8 cellular contexts compared by ENCODE assay signal in genomic region chr14:64636208-64636979, GRCh38.
DNase-seq lines count a peak whose midpoint lies in the region; ATAC-seq and TF ChIP-seq lines count a peak whose summit lies in the region.

No MANE protein-coding gene starts in this region.

- no peaks in the 10 kb centered on the region for H3K4me1 ChIP-seq in lung (ENCODE audit: control insufficient read depth in 2 of 2, insufficient read depth in 2 of 2, low read length in 2 of 2)

- no peaks in the 10 kb centered on the region for H3K9me3 ChIP-seq in lung (ENCODE audit: control insufficient read depth in 2 of 2, insufficient read depth in 1 of 2, low read length in 1 of 2)

- peak; percentile 89 for TF ChIP-seq CTCF in GM06990 (IDR thresholded peaks at IDR 0.05; ENCODE audit: insufficient read depth, low read length, poor library complexity, severe bottlenecking)
- peak; percentile 56 for TF ChIP-seq CTCF in lung (IDR thresholded peaks at IDR 0.05; ENCODE audit: control extremely low read depth, extremely low read depth)

- H3K27ac ChIP-seq in lung (ENCODE audit: low read depth in 1 of 2, low read length in 1 of 2) = no peak overlapping the region

- ATAC-seq in HG03108 (IDR thresholded peaks at IDR 0.05; ENCODE audit: unreplicated experiment) (peak; percentile 52), lung (ENCODE audit: insufficient read depth, low FRiP score) (peak; percentile 84), HG03571 (IDR thresholded peaks at IDR 0.05; ENCODE audit: unreplicated experiment) (no peak)

- DNase-seq in GM06990 (ENCODE audit: extremely low read depth, insufficient read length) = peak; percentile 33
- peak; percentile 61 for DNase-seq in NCI-H748 (lab: John Stamatoyannopoulos, UW; ENCODE audit: unreplicated experiment)
- peak; percentile 74 to 82 for DNase-seq in activated CD4-positive, alpha-beta T cell treated with anti-CD3 and anti-CD28 coated beads, Interleukin-2, amount 50 U/mL, for 48 hours
- peak; percentile 82 for DNase-seq in ecto neural progenitor cell (ENCODE audit: low spot score)
- DNase-seq in lung (ENCODE audit: low spot score) = peak; percentile 61
- DNase-seq in stimulated activated CD8-positive, alpha-beta memory T cell treated with anti-CD3 and anti-CD28 coated beads, Interleukin-12 subunit alpha, Interleukin-12 subunit beta, amount 100 ng/mL, for 24 hours (ENCODE audit: extremely low read depth) = peak; percentile 31

- H3K4me3 ChIP-seq in GM06990 (replicated peaks; ENCODE audit: low read depth, low read length) (no peak overlapping the region), lung (no peak overlapping the region)

- WGBS in lung, 2 donors = 40 to 45% methylated on average over 19 of the region's 19 CpGs

- H3K36me3 ChIP-seq in GM06990 (ENCODE audit: control insufficient read depth, insufficient read depth, low read length) = no peaks in the 10 kb centered on the region
- H3K36me3 ChIP-seq in lung (ENCODE audit: control insufficient read depth in 2 of 2, insufficient read depth in 2 of 2, low read length in 2 of 2) = no peaks in the 10 kb centered on the region

- H3K27me3 ChIP-seq in GM06990 (replicated peaks; ENCODE audit: control insufficient read depth, insufficient read depth, low read length) = no peaks in the 10 kb centered on the region
- no peaks in the 10 kb centered on the region for H3K27me3 ChIP-seq in lung (ENCODE audit: control insufficient read depth, insufficient read depth)

Comparison
In these comparisons a context has a peak if more than half of its experiments do, and no peak if none do; other contexts are left out.
1. DNase-seq: peak in every context shown above with its lines; median percentile 82 in ecto neural progenitor cell; 78 in activated CD4-positive, alpha-beta T cell treated with anti-CD3 and anti-CD28 coated beads, Interleukin-2, amount 50 U/mL, for 48 hours; 61 in NCI-H748; 61 in lung; 33 in GM06990; 31 in stimulated activated CD8-positive, alpha-beta memory T cell treated with anti-CD3 and anti-CD28 coated beads, Interleukin-12 subunit alpha, Interleukin-12 subunit beta, amount 100 ng/mL, for 24 hours.